In genomic region chr2:27020337-27020948, GRCh38 we compare ENCODE assay signal across 1 cellular context.
TF ChIP-seq lines count a peak whose summit lies in the region.

No MANE protein-coding gene starts in this region.

TF ChIP-seq in K562, 482 proteins besides CTCF, POLR2A, EP300 and RAD21 (continued from another document and continues in another):
- TF ChIP-seq YY1 (IDR thresholded peaks at IDR 0.05; ENCODE audit: borderline replicate concordance in 1 of 3, control insufficient read depth in 1 of 3, extremely low read depth in 1 of 3, insufficient read depth in 3 of 3, insufficient read length in 1 of 3, insufficient replicate concordance in 2 of 3, low read depth in 1 of 3, low read length in 2 of 3), result no peak
- TF ChIP-seq MIER1 (IDR thresholded peaks at IDR 0.05; ENCODE audit: low read depth), result no peak
- TF ChIP-seq CREBBP (IDR thresholded peaks at IDR 0.05; ENCODE audit: low read depth, low read length), result no peak
- TF ChIP-seq FOXJ3 (CRISPR knock-in tag; IDR thresholded peaks at IDR 0.05), result no peak
- no peak; the same call in 1 of the 2 replicates for TF ChIP-seq FOXJ2 (tag; IDR thresholded peaks at IDR 0.05)
- no peak for TF ChIP-seq SREBF1 (IDR thresholded peaks at IDR 0.05; ENCODE audit: borderline replicate concordance, low read depth, low read length)
- peak; percentile 14; the same call in 1 of the 2 replicates for TF ChIP-seq CREM (IDR thresholded peaks at IDR 0.05; ENCODE audit: low read depth)
- TF ChIP-seq ZNF174 (CRISPR knock-in tag; IDR thresholded peaks at IDR 0.05), result no peak
- TF ChIP-seq YBX1 (IDR thresholded peaks at IDR 0.05), result no peak
- TF ChIP-seq HNRNPUL1 (IDR thresholded peaks at IDR 0.05; ENCODE audit: low read length), result no peak
- TF ChIP-seq TRIM25 (IDR thresholded peaks at IDR 0.05; ENCODE audit: borderline replicate concordance), result no peak
- TF ChIP-seq, protein P1, sequence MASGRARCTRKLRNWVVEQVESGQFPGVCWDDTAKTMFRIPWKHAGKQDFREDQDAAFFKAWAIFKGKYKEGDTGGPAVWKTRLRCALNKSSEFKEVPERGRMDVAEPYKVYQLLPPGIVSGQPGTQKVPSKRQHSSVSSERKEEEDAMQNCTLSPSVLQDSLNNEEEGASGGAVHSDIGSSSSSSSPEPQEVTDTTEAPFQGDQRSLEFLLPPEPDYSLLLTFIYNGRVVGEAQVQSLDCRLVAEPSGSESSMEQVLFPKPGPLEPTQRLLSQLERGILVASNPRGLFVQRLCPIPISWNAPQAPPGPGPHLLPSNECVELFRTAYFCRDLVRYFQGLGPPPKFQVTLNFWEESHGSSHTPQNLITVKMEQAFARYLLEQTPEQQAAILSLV (tag; IDR thresholded peaks at IDR 0.05), result no peak
- TF ChIP-seq ZNF668 (CRISPR knock-in tag; IDR thresholded peaks at IDR 0.05), result no peak
- TF ChIP-seq E2F6 (IDR thresholded peaks at IDR 0.05; ENCODE audit: borderline replicate concordance in 1 of 2, extremely low read depth in 1 of 2, insufficient read depth in 1 of 2, insufficient read length in 1 of 2, low read depth in 1 of 2, low read length in 1 of 2, poor library complexity in 1 of 2, severe bottlenecking in 1 of 2), result no peak
- TF ChIP-seq NFIX (CRISPR knock-in tag; IDR thresholded peaks at IDR 0.05; ENCODE audit: low read depth), result no peak; the same call in 1 of the 2 replicates
- TF ChIP-seq ZBTB7A (IDR thresholded peaks at IDR 0.05; ENCODE audit: borderline replicate concordance, control insufficient read depth, low read depth, low read length), result no peak
- peak; percentile 48; the same call in 1 of the 2 replicates for TF ChIP-seq ATF4 (CRISPR knock-in tag; IDR thresholded peaks at IDR 0.05)
- no peak for TF ChIP-seq KLF10 (CRISPR knock-in tag; IDR thresholded peaks at IDR 0.05)
- no peak for TF ChIP-seq ZNF277 (CRISPR knock-in tag; IDR thresholded peaks at IDR 0.05; ENCODE audit: borderline replicate concordance)
- TF ChIP-seq ZNF133 (CRISPR knock-in tag; IDR thresholded peaks at IDR 0.05), result no peak
- TF ChIP-seq RFX5 (IDR thresholded peaks at IDR 0.05; ENCODE audit: low read depth, low read length), result no peak
- TF ChIP-seq ZNF280B (CRISPR knock-in tag; IDR thresholded peaks at IDR 0.05), result no peak
- no peak for TF ChIP-seq TSHZ1 (CRISPR knock-in tag; IDR thresholded peaks at IDR 0.05)
- TF ChIP-seq SNRNP70 (optimal IDR thresholded peaks at IDR 0.05; ENCODE audit: low read depth, low read length), result no peak
- no peak for TF ChIP-seq PBX2 (CRISPR knock-in tag; IDR thresholded peaks at IDR 0.05; ENCODE audit: low read depth)
- TF ChIP-seq PBX2 (tag; conservative IDR thresholded peaks at IDR 0.05; ENCODE audit: low read depth), result peak; percentile 72
- 0 out of 2 replicates have a peak, but pooled peaks have one; percentile 38 for TF ChIP-seq ZNF644 (tag; IDR thresholded peaks at IDR 0.05; ENCODE audit: low read depth)
- TF ChIP-seq ZNF280A (IDR thresholded peaks at IDR 0.05; ENCODE audit: low read depth, partially characterized antibody), result no peak
- TF ChIP-seq PHTF2 (CRISPR knock-in tag; IDR thresholded peaks at IDR 0.05), result no peak
- TF ChIP-seq CUX1 (CRISPR knock-in tag; IDR thresholded peaks at IDR 0.05), result 0 out of 2 replicates have a peak, but pooled peaks have one; percentile 65
- TF ChIP-seq IFI16 (CRISPR knock-in tag; IDR thresholded peaks at IDR 0.05), result no peak
- no peak for TF ChIP-seq CREB5 (CRISPR knock-in tag; IDR thresholded peaks at IDR 0.05)
- no peak for TF ChIP-seq NFYB (IDR thresholded peaks at IDR 0.05; ENCODE audit: extremely low read depth, insufficient read length)
- TF ChIP-seq TAF15 (IDR thresholded peaks at IDR 0.05; ENCODE audit: low read depth, low read length), result no peak
- TF ChIP-seq NCOA6 (IDR thresholded peaks at IDR 0.05), result no peak
